27 cellular contexts compared by ENCODE assay signal in genomic region chr2:32780961-32781360, GRCh38.
"Had no signal": no experiment of that assay in that cellular context is flagged by ENCODE, and none has a peak within 500 bp of the region (broad histone marks: within the 10 kb centered on the region; RNA-seq: fewer than 3 reads in every experiment).

No MANE protein-coding gene starts in this region.

- H3K27ac Mint-ChIP-seq: activated CD8-positive, alpha-beta T cell treated with anti-CD3 and anti-CD28 coated beads for 36 hours; activated naive CD4-positive, alpha-beta T cell treated with anti-CD3 and anti-CD28 coated beads, Interleukin-2, amount 50 U/mL, for 24 hours; activated T-cell treated with anti-CD3 and anti-CD28 coated beads, Interleukin-2, amount 50 U/mL, for 72 hours; activated T-helper 2 cell treated with anti-CD3 and anti-CD28 coated beads, Interferon-gamma antibody, Interleukin-2, Interleukin-4, amounts not matched to agents 10 μg/mL and 5 μg/mL and 100 μg/mL, durations not matched to agents 14 hours and 24 hours and 36 hours; T-helper 17 cell had no signal

- H3K9me3 Mint-ChIP-seq: activated naive CD4-positive, alpha-beta T cell treated with anti-CD3 and anti-CD28 coated beads, Interleukin-2, amount 50 U/mL, for 24 hours had no signal

- H3K27me3 Mint-ChIP-seq: activated CD8-positive, alpha-beta T cell treated with anti-CD3 and anti-CD28 coated beads for 36 hours; activated naive CD4-positive, alpha-beta T cell treated with anti-CD3 and anti-CD28 coated beads, Interleukin-2, amount 50 U/mL, for 24 hours; T-helper 17 cell had no signal

- H3K27ac ChIP-seq: body of pancreas, VCaP had no signal

- H3K9me3 ChIP-seq: body of pancreas had no signal

- H3K27me3 ChIP-seq: body of pancreas had no signal

- FAIRE-seq: bronchial epithelial cell, RCC 7860, TTC549 had no signal

- H3K4me1 Mint-ChIP-seq: activated naive CD4-positive, alpha-beta T cell treated with anti-CD3 and anti-CD28 coated beads, Interleukin-2, amount 50 U/mL, for 24 hours; T-helper 17 cell had no signal

- H3K4me3 Mint-ChIP-seq: activated CD8-positive, alpha-beta T cell treated with anti-CD3 and anti-CD28 coated beads for 36 hours; activated naive CD4-positive, alpha-beta T cell treated with anti-CD3 and anti-CD28 coated beads, Interleukin-2, amount 50 U/mL, for 24 hours; activated T-cell treated with anti-CD3 and anti-CD28 coated beads, Interleukin-2, amount 50 U/mL, for 72 hours; T-helper 17 cell had no signal

- DNase-seq: activated CD4-positive, alpha-beta T cell treated with anti-CD3 and anti-CD28 coated beads for 4 hours; activated CD8-positive, alpha-beta memory T cell treated with anti-CD3 and anti-CD28 coated beads, Interleukin-2, amount 50 U/mL, for 4 hours; activated CD8-positive, alpha-beta T cell treated with anti-CD3 and anti-CD28 coated beads for 36 hours; activated T-cell treated with anti-CD3 and anti-CD28 coated beads, Interleukin-2, amount 50 U/mL, for 72 hours; aorta; body of pancreas; central memory CD4-positive, alpha-beta T cell; Kasumi-1; KBM-7; NCI-H1105 treated with DMSO at 0.1 percent for 48 hours; NCI-H1436 treated with DMSO at 0.1 percent for 48 hours; NCI-H187 treated with DMSO at 0.1 percent for 48 hours; NCI-H2081 treated with DMSO at 0.1 percent for 48 hours; NCI-H345; NCI-H510A; NCI-H526 treated with DMSO at 0.1 percent for 48 hours; NCI-H82; NK-92 treated with Interleukin-12 subunit alpha and Interleukin-12 subunit beta, amount 100 ng/mL, for 24 hours; SIG-M5; T-helper 17 cell; T-helper 9 cell had no signal

- H3K4me1 ChIP-seq: body of pancreas had no signal

- H3K4me3 ChIP-seq: body of pancreas had no signal
